Comparison of ENCODE assay signal across 11 cellular contexts in genomic region chr10:5585517-5586222, GRCh38.
DNase-seq lines count a peak whose midpoint lies in the region; ATAC-seq and TF ChIP-seq lines count a peak whose summit lies in the region.
"Had no signal": no experiment of that assay in that cellular context is flagged by ENCODE, and none has a peak within 500 bp of the region (broad histone marks: within the 10 kb centered on the region; RNA-seq: fewer than 3 reads in every experiment).

No MANE protein-coding gene starts in this region.

- H3K9me3 Mint-ChIP-seq in endothelial cell (ENCODE audit: unreplicated experiment), result no peaks in the 10 kb centered on the region
- H3K9me3 Mint-ChIP-seq: central memory CD8-positive, alpha-beta T cell had no signal

- peaks cover 40% of the 10 kb centered on the region for H3K4me1 ChIP-seq in HUES48 (ENCODE audit: control insufficient read depth, insufficient read depth, low read length)

- H3K27me3 Mint-ChIP-seq in endothelial cell (ENCODE audit: unreplicated experiment), result peaks cover 13% of the 10 kb centered on the region

- H3K27ac ChIP-seq in HUES48 (ENCODE audit: low read depth, low read length), result peak overlapping the region; percentile 77
- H3K27ac ChIP-seq in skin epidermis, result peak overlapping the region in 19 of 21 experiments; percentile 14 to 82 (median 58)
- H3K27ac ChIP-seq: parathyroid adenoma, thoracic aorta had no signal

- no peak for TF ChIP-seq CTCF in endothelial cell (IDR thresholded peaks at IDR 0.05; ENCODE audit: unreplicated experiment)

- H3K36me3 Mint-ChIP-seq in endothelial cell (ENCODE audit: low read depth, unreplicated experiment), result no peaks in the 10 kb centered on the region

- ATAC-seq in left colon, result no peak

- H3K4me1 Mint-ChIP-seq in endothelial cell (ENCODE audit: unreplicated experiment), result peaks cover 58% of the 10 kb centered on the region
- H3K4me1 Mint-ChIP-seq: central memory CD8-positive, alpha-beta T cell had no signal

- H3K4me3 Mint-ChIP-seq in endothelial cell (ENCODE audit: unreplicated experiment), result no peak overlapping the region
- H3K4me3 Mint-ChIP-seq: central memory CD8-positive, alpha-beta T cell had no signal

- no peak overlapping the region for H3K4me3 ChIP-seq in HUES48 (ENCODE audit: low read depth, low read length)
- H3K4me3 ChIP-seq in skin epidermis, result no peak overlapping the region
- H3K4me3 ChIP-seq: thoracic aorta had no signal

- H3K27me3 ChIP-seq in HUES48 (ENCODE audit: control insufficient read depth, insufficient read depth, low read length), result no peaks in the 10 kb centered on the region

- no peaks in the 10 kb centered on the region for H3K36me3 ChIP-seq in HUES48 (ENCODE audit: control insufficient read depth, insufficient read depth, low read length)
- H3K36me3 ChIP-seq: thoracic aorta had no signal

- peak; percentile 84 for DNase-seq in NCI-H345 (lab: John Stamatoyannopoulos, UW)
- DNase-seq in endothelial cell (ENCODE audit: low spot score), result no peak
- no peak for DNase-seq in NCI-H446 (lab: John Stamatoyannopoulos, UW)
- no peak for DNase-seq in left colon
- DNase-seq in T-helper 2 cell, result no peak
- DNase-seq: activated T-cell treated with anti-CD3 and anti-CD28 coated beads for 4 hours had no signal

- intact Hi-C loops in left colon (cut with DNase I, micrococcal nuclease), result no loop called here

- peak overlapping the region; percentile 36 for H3K27ac Mint-ChIP-seq in endothelial cell (ENCODE audit: unreplicated experiment)

- no peaks in the 10 kb centered on the region for H3K9me3 ChIP-seq in HUES48 (ENCODE audit: control insufficient read depth, insufficient read depth, low read length)
- H3K9me3 ChIP-seq: thoracic aorta had no signal

- no peak overlapping the region for H3K9ac ChIP-seq in HUES48 (ENCODE audit: low read depth, low read length)
- H3K9ac ChIP-seq: parathyroid adenoma had no signal
